8 cellular contexts compared by ENCODE assay signal in genomic region chr1:116909511-116910378, GRCh38.
A peak's percentile ranks its signal among the peaks of the same experiment; 100 is the strongest.
DNase-seq lines count a peak whose midpoint lies in the region; ATAC-seq lines count a peak whose summit lies in the region.

Gene PTGFRN (plus strand): TSS chr1:116909916. CDS start chr1:116910204, 288 bp downstream.

- H3K9me3 ChIP-seq in HUES48 (ENCODE audit: control insufficient read depth, insufficient read depth, low read length): no peaks in the 10 kb centered on the region

- H3K27ac Mint-ChIP-seq in T-helper 2 cell treated with Interferon-gamma antibody and Interleukin-4, amounts not matched to agents 5 μg/mL and 100 μg/mL, for 36 hours: peak within 1 kb of the TSS; percentile 62
- H3K27ac Mint-ChIP-seq in central memory CD8-positive, alpha-beta T cell (ENCODE audit: low read depth): peak within 1 kb of the TSS; percentile 36

- no peaks in the 10 kb centered on the region for H3K36me3 Mint-ChIP-seq in T-helper 2 cell treated with Interferon-gamma antibody and Interleukin-4, amounts not matched to agents 5 μg/mL and 100 μg/mL, for 36 hours (ENCODE audit: low read depth)
- peaks cover 4% of the 10 kb centered on the region for H3K36me3 Mint-ChIP-seq in central memory CD8-positive, alpha-beta T cell (ENCODE audit: insufficient read depth)

- H3K4me1 ChIP-seq in HUES48 (ENCODE audit: control insufficient read depth, insufficient read depth, low read length): peaks cover 26% of the 10 kb centered on the region

- no peaks in the 10 kb centered on the region for H3K9me3 Mint-ChIP-seq in T-helper 2 cell treated with Interferon-gamma antibody and Interleukin-4, amounts not matched to agents 5 μg/mL and 100 μg/mL, for 36 hours
- no peaks in the 10 kb centered on the region for H3K9me3 Mint-ChIP-seq in central memory CD8-positive, alpha-beta T cell

- peaks cover 14% of the 10 kb centered on the region for H3K27me3 Mint-ChIP-seq in T-helper 2 cell treated with Interferon-gamma antibody and Interleukin-4, amounts not matched to agents 5 μg/mL and 100 μg/mL, for 36 hours (ENCODE audit: low read depth)
- H3K27me3 Mint-ChIP-seq in central memory CD8-positive, alpha-beta T cell: peaks cover 12% of the 10 kb centered on the region

- peak within 1 kb of the TSS; percentile 80 for H3K9ac ChIP-seq in HUES48 (ENCODE audit: low read depth, low read length)

- DNase-seq in CD1c-positive myeloid dendritic cell (ENCODE audit: extremely low spot score): peak; percentile 60
- DNase-seq in T-helper 2 cell treated with Interferon-gamma antibody and Interleukin-4, amounts not matched to agents 5 μg/mL and 100 μg/mL, for 36 hours (ENCODE audit: low spot score): no peak
- DNase-seq in central memory CD8-positive, alpha-beta T cell (ENCODE audit: low spot score in 2 of 2): no peak
- DNase-seq in islet precursor cell: peak; percentile 89
- no peak for DNase-seq in KG1 (lab: John Stamatoyannopoulos, UW)

- H3K27ac ChIP-seq in HUES48 (ENCODE audit: low read depth, low read length) (peak within 1 kb of the TSS; percentile 59), skin epidermis (peak within 1 kb of the TSS; percentile 68 to 96 (median 90))

- peaks cover 2% of the 10 kb centered on the region for H3K4me1 Mint-ChIP-seq in T-helper 2 cell treated with Interferon-gamma antibody and Interleukin-4, amounts not matched to agents 5 μg/mL and 100 μg/mL, for 36 hours (ENCODE audit: low read depth)
- H3K4me1 Mint-ChIP-seq in central memory CD8-positive, alpha-beta T cell: peaks cover 6% of the 10 kb centered on the region

- H3K4me3 Mint-ChIP-seq in T-helper 2 cell treated with Interferon-gamma antibody and Interleukin-4, amounts not matched to agents 5 μg/mL and 100 μg/mL, for 36 hours: peak within 1 kb of the TSS; percentile 77
- H3K4me3 Mint-ChIP-seq in central memory CD8-positive, alpha-beta T cell: no peak within 1 kb of the TSS

- H3K4me3 ChIP-seq in HUES48 (ENCODE audit: low read depth, low read length): peak within 1 kb of the TSS; percentile 88
- H3K4me3 ChIP-seq in skin epidermis: peak within 1 kb of the TSS; percentile 53 to 76 (median 65)

- no peaks in the 10 kb centered on the region for H3K27me3 ChIP-seq in HUES48 (ENCODE audit: control insufficient read depth, insufficient read depth, low read length)

- ATAC-seq in central memory CD8-positive, alpha-beta T cell (replicated peaks; ENCODE audit: extremely low read depth, poor library complexity, severe bottlenecking): peak; percentile 40
- no peak for ATAC-seq in HG03520 (IDR thresholded peaks at IDR 0.05; ENCODE audit: unreplicated experiment)

- H3K36me3 ChIP-seq in HUES48 (ENCODE audit: control insufficient read depth, insufficient read depth, low read length): no peaks in the 10 kb centered on the region

Comparison
In these comparisons a context has a peak if more than half of its experiments do, and no peak if none do; other contexts are left out.
1. DNase-seq: peak in CD1c-positive myeloid dendritic cell (single experiment) and islet precursor cell (single experiment); none in T-helper 2 cell treated with Interferon-gamma antibody and Interleukin-4, amounts not matched to agents 5 μg/mL and 100 μg/mL, for 36 hours (single experiment), central memory CD8-positive, alpha-beta T cell (0 of 2) and KG1 (single experiment).